Comparison of ENCODE assay signal across 19 cellular contexts in the genomic region with DNA sequence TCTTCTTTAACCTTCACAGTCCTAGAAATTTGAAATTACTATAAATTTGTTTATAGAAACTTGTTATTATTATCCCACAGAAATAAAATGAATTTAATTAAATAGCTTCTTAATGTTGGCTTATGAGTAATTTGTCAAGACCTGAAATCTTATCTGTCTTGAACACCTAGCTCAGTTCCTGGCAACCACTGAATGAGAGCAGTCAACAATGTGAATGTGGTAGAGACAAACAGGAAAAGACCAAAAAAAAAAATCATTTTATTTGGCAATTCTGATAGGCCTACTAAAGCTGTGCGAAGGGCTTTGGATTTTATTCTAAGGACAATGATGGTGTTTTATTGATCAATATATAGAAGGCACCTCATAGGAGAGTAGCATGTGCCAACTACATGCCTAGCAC.
DNase-seq lines count a peak whose midpoint lies in the region; ATAC-seq and TF ChIP-seq lines count a peak whose summit lies in the region.
"Had no signal": no experiment of that assay in that cellular context is flagged by ENCODE, and none has a peak within 500 bp of the region (broad histone marks: within the 10 kb centered on the region; RNA-seq: fewer than 3 reads in every experiment).

No MANE protein-coding gene starts in this region.

- no peak overlapping the region for H3K4me3 ChIP-seq in A673 (ENCODE audit: low read depth, low read length, poor library complexity, severe bottlenecking)
- H3K4me3 ChIP-seq in Panc1 (ENCODE audit: low read depth in 2 of 2, low read length in 2 of 2), result no peak overlapping the region
- H3K4me3 ChIP-seq in esophagus muscularis mucosa, result no peak overlapping the region

- no peak overlapping the region for H3K27ac Mint-ChIP-seq in stimulated activated naive B cell treated with anti-CD40 and anti-IgM and Interleukin-4, amounts not matched to agents 10 μg/mL and 1 μg/mL and 100 μg/mL, for 72 hours
- H3K27ac Mint-ChIP-seq: H9, IgD-negative memory B cell had no signal

- no peaks in the 10 kb centered on the region for H3K36me3 Mint-ChIP-seq in stimulated activated naive B cell treated with anti-CD40 and anti-IgM and Interleukin-4, amounts not matched to agents 10 μg/mL and 1 μg/mL and 100 μg/mL, for 72 hours

- intact Hi-C loops in A673 (cut with micrococcal nuclease; ENCODE audit: unreplicated experiment) (no loop called here), Panc1 (cut with micrococcal nuclease; ENCODE audit: unreplicated experiment) (no loop called here), esophagus muscularis mucosa (cut with DNase I) (no loop called here), left colon (cut with DNase I, micrococcal nuclease) (no loop called here)

- no peak overlapping the region for H3K4me3 Mint-ChIP-seq in stimulated activated naive B cell treated with anti-CD40 and anti-IgM and Interleukin-4, amounts not matched to agents 10 μg/mL and 1 μg/mL and 100 μg/mL, for 72 hours
- H3K4me3 Mint-ChIP-seq: H9, IgD-negative memory B cell had no signal

- in situ Hi-C loops in Panc1 (cut with HindIII; ENCODE audit: low pct_unique_long_range_greater_than_20kb, low sequenced_read_pairs), result no loop called here

- no peak for TF ChIP-seq EP300 in esophagus muscularis mucosa (IDR thresholded peaks at IDR 0.05)

- ATAC-seq in Panc1 (no peak), left colon (no peak), foreskin keratinocyte (no peak)
- no peak for ATAC-seq in stimulated activated naive B cell treated with anti-CD40 and anti-IgM and Interleukin-4, amounts not matched to agents 10 μg/mL and 1 μg/mL and 100 μg/mL, for 72 hours (replicated peaks)

- H3K27me3 Mint-ChIP-seq in stimulated activated naive B cell treated with anti-CD40 and anti-IgM and Interleukin-4, amounts not matched to agents 10 μg/mL and 1 μg/mL and 100 μg/mL, for 72 hours, result no peaks in the 10 kb centered on the region

- TF ChIP-seq CTCF in A673 (conservative IDR thresholded peaks at IDR 0.05; ENCODE audit: low read depth, low read length) (no peak), Panc1 (IDR thresholded peaks at IDR 0.05) (no peak), esophagus muscularis mucosa (IDR thresholded peaks at IDR 0.05) (no peak), foreskin keratinocyte (conservative IDR thresholded peaks at IDR 0.05) (no peak)

- 89% methylated on average over 1 of the region's 1 CpG for WGBS in esophagus muscularis mucosa

- BruUV-seq in A673 (replicated peaks; lab: Mats Ljungman, UMichigan), result TSS peak; percentile 45
- no TSS peak for BruUV-seq in Panc1 (replicated peaks; lab: Mats Ljungman, UMichigan)

- POLR2A ChIA-PET in A673 (lab: Charles Lee; ENCODE audit: low non-redundant PET) (interaction anchor here (0.6 kb wide), 1 partner anchor 286 kb away, joined by 6 read pairs; no protein-coding TSS in a partner anchor), Panc1 (lab: Charles Lee) (interaction anchor here (0.6 kb wide), 1 partner anchor 30 kb away, joined by 3 read pairs; no protein-coding TSS in a partner anchor)

- H3K27ac ChIP-seq in A673 (ENCODE audit: low read depth, low read length, poor library complexity, severe bottlenecking) (peak overlapping the region; percentile 80), Panc1 (ENCODE audit: low read length) (peak overlapping the region; percentile 92), esophagus muscularis mucosa (replicated peaks in 1 of 4) (peak overlapping the region; percentile 26 to 46 (median 42)), foreskin keratinocyte (no peak overlapping the region)
- H3K27ac ChIP-seq: epithelial cell of prostate, HL-60 had no signal

- H3K9me3 Mint-ChIP-seq in stimulated activated naive B cell treated with anti-CD40 and anti-IgM and Interleukin-4, amounts not matched to agents 10 μg/mL and 1 μg/mL and 100 μg/mL, for 72 hours, result no peaks in the 10 kb centered on the region
- H3K9me3 Mint-ChIP-seq: H9 had no signal

- H3K4me1 Mint-ChIP-seq in stimulated activated naive B cell treated with anti-CD40 and anti-IgM and Interleukin-4, amounts not matched to agents 10 μg/mL and 1 μg/mL and 100 μg/mL, for 72 hours, result no peaks in the 10 kb centered on the region

- H3K4me1 ChIP-seq in A673 (ENCODE audit: insufficient read depth, low read length, poor library complexity, severe bottlenecking), result peaks cover 40% of the 10 kb centered on the region
- H3K4me1 ChIP-seq in Panc1 (ENCODE audit: control insufficient read depth, insufficient read depth, low read length), result peaks cover 21% of the 10 kb centered on the region
- peaks cover 6 to 23% (median 14%) of the 10 kb centered on the region in 4 donors for H3K4me1 ChIP-seq in esophagus muscularis mucosa
- H3K4me1 ChIP-seq in foreskin keratinocyte, result peaks cover 9% of the 10 kb centered on the region

- H3K36me3 ChIP-seq in A673 (ENCODE audit: insufficient read depth, low read length, poor library complexity, severe bottlenecking) (no peaks in the 10 kb centered on the region), Panc1 (ENCODE audit: control insufficient read depth, insufficient read depth, low read length) (no peaks in the 10 kb centered on the region), esophagus muscularis mucosa (no peaks in the 10 kb centered on the region)

- H3K27me3 ChIP-seq in A673 (replicated peaks; ENCODE audit: insufficient read depth, low read depth, low read length, poor library complexity) (no peaks in the 10 kb centered on the region), Panc1 (ENCODE audit: control insufficient read depth, insufficient read depth, low read length) (no peaks in the 10 kb centered on the region), esophagus muscularis mucosa (no peaks in the 10 kb centered on the region), foreskin keratinocyte (no peaks in the 10 kb centered on the region)

- H3K9me3 ChIP-seq in A673 (ENCODE audit: low read depth, low read length, poor library complexity, severe bottlenecking) (no peaks in the 10 kb centered on the region), Panc1 (ENCODE audit: control insufficient read depth, insufficient read depth, low read depth, low read length) (no peaks in the 10 kb centered on the region), esophagus muscularis mucosa (no peaks in the 10 kb centered on the region)

- CTCF ChIA-PET in A673 (lab: Charles Lee) (no interaction called here), Panc1 (lab: Charles Lee) (interaction anchor here (0.7 kb wide), 1 partner anchor 312 kb away, joined by 3 read pairs; no protein-coding TSS in a partner anchor)

- no peak for TF ChIP-seq POLR2A in esophagus muscularis mucosa (IDR thresholded peaks at IDR 0.05; ENCODE audit: low read depth)

- DNase-seq in A673 (ENCODE audit: low spot score) (no peak), Panc1 (ENCODE audit: low read depth, low spot score) (no peak), esophagus muscularis mucosa (ENCODE audit: extremely low spot score) (no peak), pulmonary artery endothelial cell (ENCODE audit: low read depth, low spot score) (peak; percentile 64), ureter (ENCODE audit: low spot score) (no peak), left colon (no peak), foreskin keratinocyte (no peak)
- DNase-seq in stimulated activated naive B cell treated with anti-CD40 and anti-IgM and Interleukin-4, amounts not matched to agents 10 μg/mL and 1 μg/mL and 100 μg/mL, for 72 hours, result no peak
- DNase-seq: H9; MV-4-11; NCI-H1930; NCI-H446; NK-92 treated with Interleukin-12 subunit alpha and Interleukin-12 subunit beta, amount 100 ng/mL, for 24 hours; small intestine; stimulated activated CD4-positive, alpha-beta T cell treated with anti-CD3 and anti-CD28 coated beads, Interleukin-4, amount 100 ng/mL, for 24 hours; substantia nigra had no signal
